In the genomic region with DNA sequence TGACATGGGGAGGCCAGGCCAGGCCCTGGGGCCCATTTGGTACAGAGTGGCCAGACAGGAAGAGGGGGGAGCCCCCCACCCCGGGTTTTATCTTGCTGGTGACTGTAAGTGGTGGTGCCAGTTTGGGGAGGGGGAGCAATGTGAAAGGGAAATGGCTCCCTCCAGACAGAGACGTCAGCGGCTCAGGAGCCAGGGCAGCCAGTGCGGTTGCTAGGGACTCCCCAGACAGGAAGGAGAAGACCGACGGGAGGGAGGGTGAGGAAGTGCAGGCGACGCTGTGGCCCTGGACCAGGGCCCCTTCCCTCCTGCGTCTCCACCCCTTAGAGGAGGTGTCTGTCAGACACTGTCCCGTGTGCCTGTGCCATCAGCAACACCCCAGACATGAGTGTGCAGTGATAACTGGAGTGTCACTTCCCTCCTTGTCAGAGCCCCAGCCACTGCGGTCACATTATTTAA, we compare ENCODE assay signal across 8 cellular contexts.
DNase-seq lines count a peak whose midpoint lies in the region; ATAC-seq, FAIRE-seq and TF ChIP-seq lines count a peak whose summit lies in the region.

No MANE protein-coding gene starts in this region.

- H3K36me3 ChIP-seq in RWPE2 (ENCODE audit: low read depth): no peaks in the 10 kb centered on the region

- DNase-seq in GM18507 (ENCODE audit: extremely low spot score, insufficient read length, low read depth) (peak; percentile 72), RWPE2 (ENCODE audit: low spot score) (peak; percentile 55), kidney tubule cell (ENCODE audit: low spot score) (peak; percentile 25), foreskin melanocyte (no peak)
- peak; percentile 34 for DNase-seq in activated naive CD4-positive, alpha-beta T cell treated with anti-CD3 and anti-CD28 coated beads, Interleukin-2, amount 50 U/mL, for 16 hours
- DNase-seq in stimulated activated CD4-positive, alpha-beta T cell treated with anti-CD3 and anti-CD28 coated beads, Interleukin-4, amount 100 ng/mL, for 48 hours (ENCODE audit: low read depth in 2 of 2): peak; percentile 26 to 57

- peak; percentile 93 for ATAC-seq in HG02884 (IDR thresholded peaks at IDR 0.05; ENCODE audit: unreplicated experiment)
- no peak for ATAC-seq in RWPE2 (ENCODE audit: low read depth)
- ATAC-seq in GM18520 (IDR thresholded peaks at IDR 0.05; ENCODE audit: unreplicated experiment): no peak

- no peaks in the 10 kb centered on the region for H3K27me3 ChIP-seq in RWPE2 (ENCODE audit: insufficient read depth, poor library complexity, severe bottlenecking)

- peaks cover 3% of the 10 kb centered on the region for H3K4me1 ChIP-seq in RWPE2 (ENCODE audit: insufficient read depth, poor library complexity, severe bottlenecking)

- no peak for TF ChIP-seq CTCF in RWPE2 (IDR thresholded peaks at IDR 0.05; ENCODE audit: poor library complexity, severe bottlenecking)

- FAIRE-seq in GM18507 (lab: Jason Lieb, UNC): peak; percentile 91

- no peaks in the 10 kb centered on the region for H3K9me3 ChIP-seq in RWPE2 (ENCODE audit: severe bottlenecking)

- H3K27ac ChIP-seq in RWPE2 (ENCODE audit: poor library complexity, severe bottlenecking): no peak overlapping the region

- H3K4me3 ChIP-seq in RWPE2 (ENCODE audit: severe bottlenecking): no peak overlapping the region
